20 cellular contexts compared by ENCODE assay signal in genomic region chr20:32153771-32154170, GRCh38.
"Had no signal": no experiment of that assay in that cellular context is flagged by ENCODE, and none has a peak within 500 bp of the region (broad histone marks: within the 10 kb centered on the region; RNA-seq: fewer than 3 reads in every experiment).

No MANE protein-coding gene starts in this region.

- H3K36me3 ChIP-seq: colonic mucosa had no signal

- H3K9me3 ChIP-seq: breast epithelium, colonic mucosa, gastroesophageal sphincter, tibial artery had no signal

- H3K4me1 Mint-ChIP-seq: central memory CD8-positive, alpha-beta T cell had no signal

- ATAC-seq: gastroesophageal sphincter; left cardiac atrium; natural killer cell treated with Interleukin-12 subunit alpha and Interleukin-12 subunit beta and Interleukin-15 and Interleukin-18, amount 100 ng/mL, for 72 hours had no signal

- H3K27me3 Mint-ChIP-seq: activated B cell treated with CpG ODN at 0.5 μM for 24 hours; activated CD4-positive, alpha-beta memory T cell treated with anti-CD3 and anti-CD28 coated beads for 36 hours; activated naive CD8-positive, alpha-beta T cell; central memory CD8-positive, alpha-beta T cell; natural killer cell treated with Interleukin-12 subunit alpha and Interleukin-12 subunit beta and Interleukin-15 and Interleukin-18, amount 100 ng/mL, for 72 hours; stimulated activated naive CD8-positive, alpha-beta T cell treated with anti-CD3 and anti-CD28 coated beads, Interleukin-15, Interleukin-2, amounts not matched to agents 100 ng/mL and 50 ng/mL, for 24 hours had no signal

- H3K4me3 ChIP-seq: breast epithelium, colonic mucosa, gastroesophageal sphincter, tibial artery had no signal

- H3K27ac Mint-ChIP-seq: activated B cell treated with CpG ODN at 0.5 μM for 24 hours; activated CD4-positive, alpha-beta memory T cell treated with anti-CD3 and anti-CD28 coated beads for 36 hours; activated naive CD8-positive, alpha-beta T cell; stimulated activated naive CD8-positive, alpha-beta T cell treated with anti-CD3 and anti-CD28 coated beads, Interleukin-15, Interleukin-2, amounts not matched to agents 100 ng/mL and 50 ng/mL, for 24 hours; T-helper 1 cell treated with Interleukin-12 subunit alpha and Interleukin-12 subunit beta and Interleukin-4 antibody, amounts not matched to agents 30 μg/mL and 1 μg/mL, for 36 hours had no signal

- H3K27ac ChIP-seq: breast epithelium, colonic mucosa, gastroesophageal sphincter, tibial artery had no signal

- H3K36me3 Mint-ChIP-seq: natural killer cell treated with Interleukin-12 subunit alpha and Interleukin-12 subunit beta and Interleukin-15 and Interleukin-18, amount 100 ng/mL, for 72 hours had no signal

- H3K9me3 Mint-ChIP-seq: activated B cell treated with CpG ODN at 0.5 μM for 24 hours; activated CD4-positive, alpha-beta memory T cell treated with anti-CD3 and anti-CD28 coated beads for 36 hours; central memory CD8-positive, alpha-beta T cell; natural killer cell treated with Interleukin-12 subunit alpha and Interleukin-12 subunit beta and Interleukin-15 and Interleukin-18, amount 100 ng/mL, for 72 hours; stimulated activated naive CD8-positive, alpha-beta T cell treated with anti-CD3 and anti-CD28 coated beads, Interleukin-15, Interleukin-2, amounts not matched to agents 100 ng/mL and 50 ng/mL, for 24 hours; T-helper 1 cell treated with Interleukin-12 subunit alpha and Interleukin-12 subunit beta and Interleukin-4 antibody, amounts not matched to agents 30 μg/mL and 1 μg/mL, for 36 hours had no signal

- H3K4me3 Mint-ChIP-seq: activated B cell treated with CpG ODN at 0.5 μM for 24 hours; activated CD4-positive, alpha-beta memory T cell treated with anti-CD3 and anti-CD28 coated beads for 36 hours; activated naive CD8-positive, alpha-beta T cell; central memory CD8-positive, alpha-beta T cell; natural killer cell treated with Interleukin-12 subunit alpha and Interleukin-12 subunit beta and Interleukin-15 and Interleukin-18, amount 100 ng/mL, for 72 hours; stimulated activated naive CD8-positive, alpha-beta T cell treated with anti-CD3 and anti-CD28 coated beads, Interleukin-15, Interleukin-2, amounts not matched to agents 100 ng/mL and 50 ng/mL, for 24 hours; T-helper 1 cell treated with Interleukin-12 subunit alpha and Interleukin-12 subunit beta and Interleukin-4 antibody, amounts not matched to agents 30 μg/mL and 1 μg/mL, for 36 hours had no signal

- H3K27me3 ChIP-seq: breast epithelium, colonic mucosa, gastroesophageal sphincter, tibial artery had no signal

- H3K4me1 ChIP-seq: breast epithelium, colonic mucosa had no signal

- DNase-seq: activated B cell treated with CpG ODN at 0.5 μM for 24 hours; activated CD4-positive, alpha-beta memory T cell treated with anti-CD3 and anti-CD28 coated beads for 36 hours; activated CD4-positive, alpha-beta T cell treated with anti-CD3 and anti-CD28 coated beads for 4 hours; amniotic stem cell; colonic mucosa; head of caudate nucleus; islet precursor cell; left cardiac atrium; nucleus accumbens; stimulated activated CD4-positive, alpha-beta T cell treated with anti-CD3 and anti-CD28 coated beads, Interleukin-4, amount 100 ng/mL, for 4 hours; substantia nigra; T1000 had no signal
